In the genomic region with DNA sequence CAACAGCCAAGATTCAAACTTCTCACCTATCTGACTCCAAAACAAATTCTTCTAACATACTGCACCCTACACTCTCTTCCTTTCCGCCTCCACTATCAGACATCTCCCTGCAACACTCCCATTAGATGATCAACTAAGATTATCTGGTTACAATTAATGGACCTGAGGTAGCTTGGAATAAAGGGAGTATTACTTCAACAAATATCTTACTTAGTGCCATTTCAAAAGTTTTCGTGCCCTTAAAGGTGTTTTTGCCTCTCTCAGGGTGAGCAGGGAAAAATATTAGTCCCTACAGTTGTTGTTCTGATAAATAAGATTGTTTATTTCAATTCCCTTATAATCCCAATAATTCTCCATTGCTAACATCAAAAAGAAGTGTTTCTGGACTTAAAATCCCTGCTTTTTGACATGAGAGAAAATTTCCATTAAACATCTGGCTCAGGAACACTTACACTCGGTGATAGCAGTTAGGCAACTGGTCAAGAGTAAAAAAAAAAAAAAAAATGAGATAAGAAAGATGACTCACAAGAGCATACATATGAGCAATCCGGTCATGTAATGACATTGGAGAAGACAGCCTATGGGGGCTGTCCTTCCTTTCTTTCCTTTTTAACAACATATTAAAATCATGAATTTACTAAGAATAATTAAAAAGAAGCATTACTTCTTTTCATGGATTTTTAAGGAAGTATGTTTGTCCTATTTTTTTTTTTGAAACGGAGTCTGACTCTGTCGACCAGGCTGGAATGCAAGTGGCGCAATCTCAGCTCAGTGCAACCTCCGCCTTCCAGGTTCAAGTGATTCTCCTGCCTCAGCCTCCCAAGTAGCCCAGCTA, we compare ENCODE assay signal across 11 cellular contexts. TPM values are rescaled to one million over a fixed set of nuclear protein-coding genes. Genes with fewer than 3 reads are reported as not detected.
DNase-seq lines count a peak whose midpoint lies in the region; ATAC-seq, FAIRE-seq and TF ChIP-seq lines count a peak whose summit lies in the region.
"Had no signal": no experiment of that assay in that cellular context is flagged by ENCODE, and none has a peak within 500 bp of the region (broad histone marks: within the 10 kb centered on the region; RNA-seq: fewer than 3 reads in every experiment).

No MANE protein-coding gene starts in this region.

- peaks cover 91% of the 10 kb centered on the region for H3K79me2 ChIP-seq in GM12878 (ENCODE audit: control insufficient read depth, insufficient read depth, low read length)

- in situ Hi-C loops in GM12878 (cut with MboI), result no loop called here

- peak; percentile 35 for ATAC-seq in GM12878
- ATAC-seq in GM21786 (IDR thresholded peaks at IDR 0.05; ENCODE audit: unreplicated experiment), result no peak
- ATAC-seq in HG02970 (IDR thresholded peaks at IDR 0.05; ENCODE audit: low FRiP score, unreplicated experiment), result no peak
- ATAC-seq in GM19324 (IDR thresholded peaks at IDR 0.05; ENCODE audit: low FRiP score, unreplicated experiment), result no peak

- RAD21 ChIA-PET in GM12878 (lab: Charles Lee; ENCODE audit: unreplicated experiment), result interaction anchor here (1.2 to 1.3 kb wide), 2 partner anchors 11 to 45 kb away, joined by 6 to 8 read pairs; partner anchors contain the start of gene PHTF1

- H3K27ac ChIP-seq in GM12878 (ENCODE audit: control insufficient read depth, insufficient read depth) (no peak overlapping the region), liver (ENCODE audit: low read depth in 1 of 2, low read length in 2 of 2) (peak overlapping the region; percentile 25)
- H3K27ac ChIP-seq: thyroid gland had no signal

- TF ChIP-seq RAD21 in GM12878 (IDR thresholded peaks at IDR 0.05; ENCODE audit: insufficient read depth, low read depth, low read length) (no peak), liver (IDR thresholded peaks at IDR 0.05) (peak; percentile 5 to 25)

- FAIRE-seq in HTR-8/SVneo (lab: Jason Lieb, UNC) (no peak), GM12878 (lab: Jason Lieb, UNC) (no peak), frontal cortex (lab: Jason Lieb, UNC) (no peak)

- H3K27me3 ChIP-seq in GM12878 (replicated peaks in 1 of 2; ENCODE audit: control insufficient read depth in 2 of 2, insufficient read depth in 2 of 2, low read length in 1 of 2) (no peaks in the 10 kb centered on the region), liver (ENCODE audit: control insufficient read depth in 4 of 4, insufficient read depth in 4 of 4, low read length in 3 of 4) (no peaks in the 10 kb centered on the region)
- H3K27me3 ChIP-seq: thyroid gland had no signal

- H4K20me1 ChIP-seq in GM12878 (ENCODE audit: control insufficient read depth, insufficient read depth), result no peaks in the 10 kb centered on the region

- TF ChIP-seq CTCF in AG09309 (IDR thresholded peaks at IDR 0.05; ENCODE audit: control insufficient read depth, insufficient read depth, low read depth, low read length, missing control alignments), result no peak
- TF ChIP-seq CTCF in GM12878 (IDR thresholded peaks at IDR 0.05 in 2 of 3, conservative IDR thresholded peaks at IDR 0.05 in 1 of 3; ENCODE audit: control insufficient read depth in 2 of 3, extremely low read depth in 1 of 3, insufficient read depth in 1 of 3, low read depth in 3 of 3, low read length in 3 of 3), result no peak
- TF ChIP-seq CTCF in liver (IDR thresholded peaks at IDR 0.05; ENCODE audit: low read depth, low read length, missing input control), result no peak

- POLR2A ChIA-PET in GM12878 (lab: Charles Lee), result interaction anchor here (0.6 to 2.4 kb wide), 11 partner anchors 8 to 1122 kb away, joined by 3 to 9 read pairs (median 5); partner anchors contain the start of genes PHTF1 and RSBN1

- no peak overlapping the region for H3K4me2 ChIP-seq in GM12878 (ENCODE audit: control insufficient read depth, insufficient read depth)

- H3K9ac ChIP-seq in GM12878 (ENCODE audit: control insufficient read depth, insufficient read depth, low read length), result no peak overlapping the region
- no peak overlapping the region for H3K9ac ChIP-seq in liver (ENCODE audit: low read depth in 1 of 2, low read length in 2 of 2)

- H3K4me3 ChIP-seq in AG09309 (ENCODE audit: control insufficient read depth, low read depth, low read length), result no peak overlapping the region
- H3K4me3 ChIP-seq in GM12878, result 0 out of 2 replicates have a peak overlapping the region, but pooled peaks have one; percentile 25
- H3K4me3 ChIP-seq in liver (ENCODE audit: low read depth in 1 of 3, low read length in 3 of 3), result no peak overlapping the region
- H3K4me3 ChIP-seq: thyroid gland had no signal

- no peak overlapping the region for H2AFZ ChIP-seq in GM12878 (ENCODE audit: control insufficient read depth, low read depth, low read length)

- peaks cover 0 to 4% of the 10 kb centered on the region in 2 experiments; a peak in 1 of 4 replicates for H3K36me3 ChIP-seq in GM12878 (ENCODE audit: control insufficient read depth in 2 of 2, insufficient read depth in 2 of 2, low read length in 1 of 2)
- H3K36me3 ChIP-seq in liver (ENCODE audit: control insufficient read depth in 4 of 4, insufficient read depth in 3 of 4, low read depth in 1 of 4, low read length in 3 of 4), result no peaks in the 10 kb centered on the region
- H3K36me3 ChIP-seq: thyroid gland had no signal

- H3K9me3 ChIP-seq in GM12878 (replicated peaks; ENCODE audit: control insufficient read depth, insufficient read depth, low read length) (peaks cover 7% of the 10 kb centered on the region), liver (ENCODE audit: control insufficient read depth in 4 of 4, low read length in 3 of 4) (no peaks in the 10 kb centered on the region)
- H3K9me3 ChIP-seq: thyroid gland had no signal

- TF ChIP-seq POLR2A in GM12878 (IDR thresholded peaks at IDR 0.05; ENCODE audit: low read depth, low read length), result no peak

- SMC1A ChIA-PET in GM12878 (lab: Charles Lee; ENCODE audit: uncharacterized antibody, unreplicated experiment), result interaction anchor here (0.6 to 3.9 kb wide), 12 partner anchors 11 to 63 kb away, joined by 3 to 35 read pairs (median 4); no protein-coding TSS in a partner anchor

- no peak for TF ChIP-seq EP300 in GM12878 (IDR thresholded peaks at IDR 0.05; ENCODE audit: borderline replicate concordance in 1 of 2, control insufficient read depth in 1 of 2, low read depth in 2 of 2, low read length in 2 of 2)

- BruUV-seq in GM12878 (replicated peaks; lab: Mats Ljungman, UMichigan), result TSS peak; percentile 4

- CTCF ChIA-PET in GM12878 (lab: Yijun Ruan, JAX), result interaction anchor here (0.8 to 2.2 kb wide), 5 partner anchors 11 to 56 kb away, joined by 3 to 7 read pairs (median 4); partner anchors contain the start of gene PHTF1

- H3K4me1 ChIP-seq in GM12878 (ENCODE audit: control insufficient read depth, insufficient read depth, low read length) (peaks cover 14% of the 10 kb centered on the region), liver (ENCODE audit: control insufficient read depth in 4 of 4, insufficient read depth in 4 of 4, low read length in 3 of 4) (peaks cover 0 to 25% (median 11%) of the 10 kb centered on the region in 4 donors)

- intact Hi-C loops in GM12878 (cut with micrococcal nuclease; ENCODE audit: unreplicated experiment), result no loop called here

- peak; percentile 46 for DNase-seq in AG09309 (ENCODE audit: low read depth)
- DNase-seq in HTR-8/SVneo (ENCODE audit: insufficient read length, low spot score), result peak; percentile 29
- no peak for DNase-seq in GM12878 (ENCODE audit: low read depth, low spot score)
- DNase-seq in frontal cortex (ENCODE audit: low spot score in 2 of 2), result no peak
- DNase-seq: activated CD4-positive, CD25-positive, alpha-beta regulatory T cell; NCI-H1092; thyroid gland had no signal

- WGBS in GM12878 (ENCODE audit: insufficient coverage, insufficient replicate concordance, low lambda C conversion rate, missing lambda C conversion rate), result 78% methylated on average over 8 of the region's 8 CpGs
- WGBS in liver, result 56% methylated on average over 8 of the region's 8 CpGs

RNA-seq across cellular contexts. Expression of gene RSBN1, which starts 7.6 kb away (rescaled TPM):
- total RNA-seq in GM12878 (2013; cell fraction: nucleolus; rRNA removed), result 40.4 and 41.8 TPM in 2 replicates
- total RNA-seq in GM12878 (2014; rRNA removed), result 8.5 and 10.6 TPM in 2 replicates
- 12.1 and 12.4 TPM in 2 replicates for total RNA-seq in GM12878 (2014; rRNA removed; fragmentation: Illumina TruSeq; extraction: Trizol)
- total RNA-seq in GM12878 (2021), result 13.1 and 19.0 TPM in 2 replicates
- 4.3 TPM for polyA plus RNA-seq in GM12878 (2011; ENCODE audit: low read depth)
- polyA plus RNA-seq in GM12878 (2011; rRNA removed), result 26.8 and 39.6 TPM in 2 replicates
- polyA plus RNA-seq in GM12878 (2011; cell fraction: cytosol; rRNA removed), result 11.4 and 12.8 TPM in 2 replicates
- 13.4 and 22.1 TPM in 2 replicates for polyA plus RNA-seq in GM12878 (2011; cell fraction: nucleus; rRNA removed)
- polyA plus RNA-seq in GM12878 (2012), result 7.2 and 14.6 TPM in 2 replicates
- polyA plus RNA-seq in GM12878 (2014; fragmentation: Illumina TruSeq; extraction: Trizol), result 10.6 and 11.1 TPM in 2 replicates
- 10 to 100 TPM in 1 of 2 experiments, 1 to 10 TPM in 1; 2.9 to 10.5 TPM for polyA plus RNA-seq in GM12878 (2014; fragmentation: Nextera tagmentation; extraction: Ambion mirVana)
- 6.5 and 8.4 TPM in 2 replicates for polyA plus RNA-seq in GM12878 (2014; rRNA removed)
- 10 to 100 TPM; 12.5 to 13.3 TPM for polyA plus RNA-seq in GM12878 (2016; fragmentation: Nextera tagmentation; extraction: Ambion mirVana)
- 56.2 and 120 TPM in 2 replicates for polyA minus RNA-seq in GM12878 (2011; rRNA and poly(A)+ RNA removed)
- polyA minus RNA-seq in GM12878 (2011; cell fraction: cytosol; rRNA and poly(A)+ RNA removed), result 19.8 and 26.3 TPM in 2 replicates
- 16.7 and 22.0 TPM in 2 replicates for polyA minus RNA-seq in GM12878 (2011; cell fraction: nucleus; rRNA and poly(A)+ RNA removed)
- 10 to 100 TPM in 1 of 2 donors, 1 to 10 TPM in 1; 7.7 to 11.3 TPM for total RNA-seq in liver
- 1 to 10 TPM; 2.3 to 3.5 TPM for polyA plus RNA-seq in liver
- 66.0 TPM for total RNA-seq in frontal cortex

RNA-seq across cellular contexts. Expression of gene PHTF1, which starts 45.4 kb away (rescaled TPM):
- 83.8 and 83.9 TPM in 2 replicates for total RNA-seq in GM12878 (2013; cell fraction: nucleolus; rRNA removed)
- 22.1 and 24.6 TPM in 2 replicates for total RNA-seq in GM12878 (2014; rRNA removed)
- total RNA-seq in GM12878 (2014; rRNA removed; fragmentation: Illumina TruSeq; extraction: Trizol), result 25.5 and 25.6 TPM in 2 replicates
- 20.3 and 26.9 TPM in 2 replicates for total RNA-seq in GM12878 (2021)
- polyA plus RNA-seq in GM12878 (2011; ENCODE audit: low read depth), result 12.2 TPM
- polyA plus RNA-seq in GM12878 (2011; rRNA removed), result 26.1 and 42.4 TPM in 2 replicates
- polyA plus RNA-seq in GM12878 (2011; cell fraction: cytosol; rRNA removed), result 14.3 and 14.5 TPM in 2 replicates
- 30.9 and 34.2 TPM in 2 replicates for polyA plus RNA-seq in GM12878 (2011; cell fraction: nucleus; rRNA removed)
- 14.3 and 15.0 TPM in 2 replicates for polyA plus RNA-seq in GM12878 (2012)
- 19.6 and 25.9 TPM in 2 replicates for polyA plus RNA-seq in GM12878 (2014; fragmentation: Illumina TruSeq; extraction: Trizol)
- 10 to 100 TPM in 1 of 2 experiments, 1 to 10 TPM in 1; 7.8 to 12.6 TPM for polyA plus RNA-seq in GM12878 (2014; fragmentation: Nextera tagmentation; extraction: Ambion mirVana)
- 19.6 and 22.7 TPM in 2 replicates for polyA plus RNA-seq in GM12878 (2014; rRNA removed)
- polyA plus RNA-seq in GM12878 (2016; fragmentation: Nextera tagmentation; extraction: Ambion mirVana), result 10 to 100 TPM; 28.8 to 37.6 TPM
- 24.4 and 30.8 TPM in 2 replicates for polyA minus RNA-seq in GM12878 (2011; rRNA and poly(A)+ RNA removed)
- polyA minus RNA-seq in GM12878 (2011; cell fraction: cytosol; rRNA and poly(A)+ RNA removed), result 7.8 and 10.3 TPM in 2 replicates
- 32.9 and 58.7 TPM in 2 replicates for polyA minus RNA-seq in GM12878 (2011; cell fraction: nucleus; rRNA and poly(A)+ RNA removed)
- 10 to 100 TPM in 1 of 2 donors, 1 to 10 TPM in 1; 9.4 to 14.0 TPM for total RNA-seq in liver
- 1 to 10 TPM; 3.2 to 5.2 TPM for polyA plus RNA-seq in liver
- 33.0 TPM for total RNA-seq in frontal cortex

Comparison
In these comparisons a context has a peak if more than half of its experiments do, and no peak if none do; other contexts are left out.
1. DNase-seq: peak in AG09309 (single experiment) and HTR-8/SVneo (single experiment); none in GM12878 (single experiment) and frontal cortex (0 of 2).